In genomic region chr1:205429742-205430464, GRCh38 we compare ENCODE assay signal across 9 cellular contexts. TPM values are rescaled to one million over a fixed set of nuclear protein-coding genes. Genes with fewer than 3 reads are reported as not detected.
DNase-seq lines count a peak whose midpoint lies in the region; ATAC-seq and TF ChIP-seq lines count a peak whose summit lies in the region.
"Had no signal": no experiment of that assay in that cellular context is flagged by ENCODE, and none has a peak within 500 bp of the region (broad histone marks: within the 10 kb centered on the region; RNA-seq: fewer than 3 reads in every experiment).

No MANE protein-coding gene starts in this region.

- H3K36me3 Mint-ChIP-seq in activated B cell treated with CpG ODN at 0.5 μM for 24 hours (ENCODE audit: low read depth): no peaks in the 10 kb centered on the region

- in situ Hi-C loops in G401 (cut with HindIII; ENCODE audit: low sequenced_read_pairs): no loop called here

- CTCF ChIA-PET in activated B cell treated with CpG ODN at 0.5 μM for 24 hours (lab: Charles Lee): interaction anchor here (1.1 to 1.9 kb wide), 7 partner anchors 11 to 156 kb away, joined by 3 to 8 read pairs (median 4); no protein-coding TSS in a partner anchor
- CTCF ChIA-PET in A673 (lab: Charles Lee): interaction anchor here (0.7 to 1.7 kb wide), 11 partner anchors 13 to 94 kb away, joined by 3 to 16 read pairs (median 6); no protein-coding TSS in a partner anchor

- H3K4me1 ChIP-seq in psoas muscle (peaks cover 4% of the 10 kb centered on the region), A673 (ENCODE audit: insufficient read depth, low read length, poor library complexity, severe bottlenecking) (peaks cover 26% of the 10 kb centered on the region)

- ATAC-seq in activated B cell treated with CpG ODN at 0.5 μM for 24 hours (ENCODE audit: low read depth) (no peak), psoas muscle (no peak), HG02642 (IDR thresholded peaks at IDR 0.05; ENCODE audit: poor library complexity, unreplicated experiment) (no peak)

- 81 to 84% (median 83%) methylated on average over 19 of the region's 19 CpGs for WGBS in psoas muscle, 3 donors

- no peak overlapping the region for H3K27ac ChIP-seq in psoas muscle
- H3K27ac ChIP-seq in A673 (ENCODE audit: low read depth, low read length, poor library complexity, severe bottlenecking): no peak overlapping the region

- H3K27me3 ChIP-seq in psoas muscle (ENCODE audit: insufficient read depth in 3 of 3, low read length in 2 of 3) (no peaks in the 10 kb centered on the region), A673 (replicated peaks; ENCODE audit: insufficient read depth, low read depth, low read length, poor library complexity) (no peaks in the 10 kb centered on the region)

- H3K4me1 Mint-ChIP-seq in activated B cell treated with CpG ODN at 0.5 μM for 24 hours: peaks cover 30% of the 10 kb centered on the region

- no peaks in the 10 kb centered on the region for H3K36me3 ChIP-seq in psoas muscle (ENCODE audit: insufficient read depth in 1 of 2, low read depth in 1 of 2)
- H3K36me3 ChIP-seq in A673 (ENCODE audit: insufficient read depth, low read length, poor library complexity, severe bottlenecking): no peaks in the 10 kb centered on the region

- TF ChIP-seq CTCF in activated B cell treated with CpG ODN at 0.5 μM for 24 hours (IDR thresholded peaks at IDR 0.05): no peak
- TF ChIP-seq CTCF in foreskin fibroblast (IDR thresholded peaks at IDR 0.05; ENCODE audit: low read depth, low read length): no peak
- TF ChIP-seq CTCF in psoas muscle (IDR thresholded peaks at IDR 0.05): no peak
- TF ChIP-seq CTCF in A673 (conservative IDR thresholded peaks at IDR 0.05; ENCODE audit: low read depth, low read length): no peak

- no TSS peak for BruUV-seq in A673 (replicated peaks; lab: Mats Ljungman, UMichigan)

- DNase-seq in G401 (ENCODE audit: low spot score) (peak; percentile 79), activated B cell treated with CpG ODN at 0.5 μM for 24 hours (no peak), foreskin fibroblast (no peak), psoas muscle (no peak), GDM1 (lab: John Stamatoyannopoulos, UW) (no peak), GM19238 (ENCODE audit: insufficient read length, low spot score) (no peak), A673 (ENCODE audit: low spot score) (no peak)

- POLR2A ChIA-PET in activated B cell treated with CpG ODN at 0.5 μM for 24 hours (lab: Charles Lee) (interaction anchor here (0.6 to 0.7 kb wide), 2 partner anchors 53 to 139 kb away, joined by 3 to 6 read pairs; a partner anchor contains a TSS), A673 (lab: Charles Lee; ENCODE audit: low non-redundant PET) (no interaction called here)

- H3K9me3 ChIP-seq in psoas muscle: no peaks in the 10 kb centered on the region
- no peaks in the 10 kb centered on the region for H3K9me3 ChIP-seq in A673 (ENCODE audit: low read depth, low read length, poor library complexity, severe bottlenecking)

- intact Hi-C loops in activated B cell treated with CpG ODN at 0.5 μM for 24 hours (cut with micrococcal nuclease): loop anchor here (2.0 to 5.0 kb wide), 4 partner anchors 29 to 95 kb away; no protein-coding TSS in a partner anchor
- intact Hi-C loops in psoas muscle (cut with DNase I): loop anchor here (2.0 to 5.0 kb wide), 2 partner anchors 33 kb away; no protein-coding TSS in a partner anchor
- intact Hi-C loops in A673 (cut with micrococcal nuclease; ENCODE audit: unreplicated experiment): loop anchor here (5.0 kb wide), 1 partner anchor 33 kb away; no protein-coding TSS in a partner anchor

- H3K4me3 Mint-ChIP-seq in activated B cell treated with CpG ODN at 0.5 μM for 24 hours: peak overlapping the region; percentile 84

- H3K27ac Mint-ChIP-seq in activated B cell treated with CpG ODN at 0.5 μM for 24 hours: no peak overlapping the region

- H3K9me3 Mint-ChIP-seq in activated B cell treated with CpG ODN at 0.5 μM for 24 hours: no peaks in the 10 kb centered on the region

- no peaks in the 10 kb centered on the region for H3K27me3 Mint-ChIP-seq in activated B cell treated with CpG ODN at 0.5 μM for 24 hours

- H3K4me3 ChIP-seq in foreskin fibroblast (ENCODE audit: low read depth in 1 of 2, low read length in 2 of 2) (peak overlapping the region; percentile 46 to 54), psoas muscle (peak overlapping the region; percentile 75), A673 (ENCODE audit: low read depth, low read length, poor library complexity, severe bottlenecking) (no peak overlapping the region)

RNA-seq across cellular contexts. Expression of gene LEMD1, which starts 8.0 kb away (rescaled TPM):
- 13.2 and 15.0 TPM in 2 replicates for total RNA-seq in G401 (2014; rRNA removed; shearing (Covaris generic))
- total RNA-seq in activated B cell treated with CpG ODN at 0.5 μM for 24 hours (not detected in 2 replicates), psoas muscle (not detected), A673 (2021) (1.5 and 3.4 TPM in 2 replicates)
- polyA plus RNA-seq in psoas muscle: not detected
- total RNA-seq: myocyte had no signal

RNA-seq across cellular contexts. Expression of gene BLACAT1, which starts 25.9 kb away (rescaled TPM):
- total RNA-seq in G401 (2014; rRNA removed; shearing (Covaris generic)): 1.7 and 1.8 TPM in 2 replicates
- total RNA-seq in activated B cell treated with CpG ODN at 0.5 μM for 24 hours (0.07 TPM in 1 of 2 replicates, not detected in the other), psoas muscle (not detected), A673 (2021) (0.45 and 2.0 TPM in 2 replicates)
- not detected for polyA plus RNA-seq in psoas muscle
- total RNA-seq: myocyte had no signal
